Comparison of ENCODE assay signal across 33 cellular contexts in genomic region chr17:61206922-61207321, GRCh38.
"Had no signal": no experiment of that assay in that cellular context is flagged by ENCODE, and none has a peak within 500 bp of the region (broad histone marks: within the 10 kb centered on the region; RNA-seq: fewer than 3 reads in every experiment).

No MANE protein-coding gene starts in this region.

- DNase-seq: activated B cell treated with CpG ODN at 0.5 μM for 24 hours; activated CD4-positive, alpha-beta memory T cell treated with anti-CD3 and anti-CD28 coated beads for 36 hours; activated CD4-positive, alpha-beta T cell treated with anti-CD3 and anti-CD28 coated beads for 4 hours; activated CD4-positive, alpha-beta T cell treated with anti-CD3 and anti-CD28 coated beads, Interleukin-2, amount 10 ng/mL, durations not matched to agents 24 days and 14 days; activated CD4-positive, alpha-beta T cell treated with anti-CD3 and anti-CD28 coated beads, Interleukin-2, amount 50 U/mL, for 1 hour; activated CD4-positive, alpha-beta T cell treated with anti-CD3 and anti-CD28 coated beads, Interleukin-2, amount 50 U/mL, for 4 hours; activated CD4-positive, CD25-positive, alpha-beta regulatory T cell treated with anti-CD3 and anti-CD28 coated beads, Interleukin-2, amount 50 U/mL, for 72 hours; activated CD8-positive, alpha-beta memory T cell treated with anti-CD3 and anti-CD28 coated beads, Interleukin-2, amount 50 U/mL, for 4 hours; activated CD8-positive, alpha-beta T cell treated with anti-CD3 and anti-CD28 coated beads for 36 hours; activated effector memory CD4-positive, alpha-beta T cell treated with anti-CD3 and anti-CD28 coated beads, Interleukin-2, amount 50 U/mL, for 16 hours; activated gamma-delta T cell treated with Interleukin-2 at 50 U/mL for 16 hours; activated naive CD4-positive, alpha-beta T cell; activated naive CD4-positive, alpha-beta T cell treated with anti-CD3 and anti-CD28 coated beads for 36 hours; activated naive CD4-positive, alpha-beta T cell treated with anti-CD3 and anti-CD28 coated beads, Interleukin-2, amount 50 U/mL, for 16 hours; activated naive CD8-positive, alpha-beta T cell treated with anti-CD3 and anti-CD28 coated beads for 36 hours; activated T-cell treated with anti-CD3 and anti-CD28 coated beads for 4 hours; activated T-cell treated with anti-CD3 and anti-CD28 coated beads, Interleukin-2, amount 50 U/mL, for 1 hour; activated T-cell treated with anti-CD3 and anti-CD28 coated beads, Interleukin-2, amount 50 U/mL, for 4 hours; activated T-cell treated with anti-CD3 and anti-CD28 coated beads, Interleukin-2, amount 50 U/mL, for 72 hours; adrenal gland; amniotic stem cell; aorta; body of pancreas; brain microvascular endothelial cell; central memory CD4-positive, alpha-beta T cell; T-helper 2 cell; T-helper 9 cell had no signal

- H3K27ac ChIP-seq: adrenal gland, brain microvascular endothelial cell, breast epithelium had no signal

- H3K4me1 Mint-ChIP-seq: activated B cell treated with CpG ODN at 0.5 μM for 24 hours; activated naive CD8-positive, alpha-beta T cell treated with anti-CD3 and anti-CD28 coated beads for 36 hours; activated T-helper 17 cell treated with anti-CD3 and anti-CD28 coated beads, Interleukin-2, amount 50 U/mL, for 72 hours had no signal

- H3K9me3 Mint-ChIP-seq: activated B cell treated with CpG ODN at 0.5 μM for 24 hours; activated CD4-positive, alpha-beta memory T cell treated with anti-CD3 and anti-CD28 coated beads for 36 hours; activated CD8-positive, alpha-beta T cell treated with anti-CD3 and anti-CD28 coated beads for 36 hours; activated naive CD4-positive, alpha-beta T cell treated with anti-CD3 and anti-CD28 coated beads for 36 hours; activated naive CD4-positive, alpha-beta T cell treated with anti-CD3 and anti-CD28 coated beads, Interleukin-2, amount 50 U/mL, for 72 hours; activated naive CD8-positive, alpha-beta T cell treated with anti-CD3 and anti-CD28 coated beads for 36 hours; activated T-cell treated with anti-CD3 and anti-CD28 coated beads, Interleukin-2, amount 50 U/mL, for 4 hours; activated T-cell treated with anti-CD3 and anti-CD28 coated beads, Interleukin-2, amount 50 U/mL, for 72 hours; activated T-helper 1 cell treated with anti-CD3 and anti-CD28 coated beads, Interleukin-12 subunit alpha, Interleukin-12 subunit beta, Interleukin-2, Interleukin-4 antibody, amounts not matched to agents 30 ng/mL and 10 ng/mL and 1 ng/mL, durations not matched to agents 14 hours and 24 hours and 36 hours; activated T-helper 17 cell treated with anti-CD3 and anti-CD28 coated beads, Interleukin-2, amount 50 U/mL, for 72 hours; T-helper 1 cell treated with Interleukin-12 subunit alpha and Interleukin-12 subunit beta and Interleukin-4 antibody, amounts not matched to agents 30 μg/mL and 1 μg/mL, for 36 hours; T-helper 2 cell treated with Interferon-gamma antibody and Interleukin-4, amounts not matched to agents 5 μg/mL and 100 μg/mL, for 36 hours had no signal

- H3K4me3 Mint-ChIP-seq: activated B cell treated with CpG ODN at 0.5 μM for 24 hours; activated CD4-positive, alpha-beta memory T cell treated with anti-CD3 and anti-CD28 coated beads for 36 hours; activated CD4-positive, alpha-beta T cell treated with anti-CD3 and anti-CD28 coated beads, Interleukin-2, amount 10 ng/mL, durations not matched to agents 24 days and 14 days; activated CD8-positive, alpha-beta T cell treated with anti-CD3 and anti-CD28 coated beads for 36 hours; activated naive CD4-positive, alpha-beta T cell treated with anti-CD3 and anti-CD28 coated beads for 36 hours; activated naive CD8-positive, alpha-beta T cell treated with anti-CD3 and anti-CD28 coated beads for 36 hours; activated T-cell treated with anti-CD3 and anti-CD28 coated beads, Interleukin-2, amount 50 U/mL, for 4 hours; activated T-cell treated with anti-CD3 and anti-CD28 coated beads, Interleukin-2, amount 50 U/mL, for 72 hours; activated T-helper 1 cell treated with anti-CD3 and anti-CD28 coated beads, Interleukin-12 subunit alpha, Interleukin-12 subunit beta, Interleukin-2, Interleukin-4 antibody, amounts not matched to agents 30 ng/mL and 10 ng/mL and 1 ng/mL, durations not matched to agents 14 hours and 24 hours and 36 hours; activated T-helper 17 cell treated with anti-CD3 and anti-CD28 coated beads, Interleukin-2, amount 50 U/mL, for 72 hours; T-helper 1 cell treated with Interleukin-12 subunit alpha and Interleukin-12 subunit beta and Interleukin-4 antibody, amounts not matched to agents 30 μg/mL and 1 μg/mL, for 36 hours; T-helper 2 cell treated with Interferon-gamma antibody and Interleukin-4, amounts not matched to agents 5 μg/mL and 100 μg/mL, for 36 hours had no signal

- H3K4me3 ChIP-seq: adrenal gland, body of pancreas, breast epithelium had no signal

- H3K27ac Mint-ChIP-seq: activated B cell treated with CpG ODN at 0.5 μM for 24 hours; activated CD4-positive, alpha-beta memory T cell treated with anti-CD3 and anti-CD28 coated beads for 36 hours; activated CD4-positive, alpha-beta T cell treated with anti-CD3 and anti-CD28 coated beads, Interleukin-2, amount 10 ng/mL, durations not matched to agents 24 days and 14 days; activated CD8-positive, alpha-beta T cell treated with anti-CD3 and anti-CD28 coated beads for 36 hours; activated naive CD4-positive, alpha-beta T cell treated with anti-CD3 and anti-CD28 coated beads for 36 hours; activated naive CD4-positive, alpha-beta T cell treated with anti-CD3 and anti-CD28 coated beads, Interleukin-2, amount 50 U/mL, for 72 hours; activated naive CD8-positive, alpha-beta T cell treated with anti-CD3 and anti-CD28 coated beads for 36 hours; activated T-cell treated with anti-CD3 and anti-CD28 coated beads, Interleukin-2, amount 50 U/mL, for 72 hours; activated T-helper 1 cell treated with anti-CD3 and anti-CD28 coated beads, Interleukin-12 subunit alpha, Interleukin-12 subunit beta, Interleukin-2, Interleukin-4 antibody, amounts not matched to agents 30 ng/mL and 10 ng/mL and 1 ng/mL, durations not matched to agents 14 hours and 24 hours and 36 hours; activated T-helper 17 cell treated with anti-CD3 and anti-CD28 coated beads, Interleukin-2, amount 50 U/mL, for 72 hours; T-helper 1 cell treated with Interleukin-12 subunit alpha and Interleukin-12 subunit beta and Interleukin-4 antibody, amounts not matched to agents 30 μg/mL and 1 μg/mL, for 36 hours; T-helper 2 cell treated with Interferon-gamma antibody and Interleukin-4, amounts not matched to agents 5 μg/mL and 100 μg/mL, for 36 hours had no signal

- ATAC-seq: activated CD8-positive, alpha-beta T cell treated with anti-CD3 and anti-CD28 coated beads for 36 hours; activated naive CD4-positive, alpha-beta T cell treated with anti-CD3 and anti-CD28 coated beads, Interleukin-2, amount 50 U/mL, for 72 hours; activated T-cell treated with anti-CD3 and anti-CD28 coated beads, Interleukin-2, amount 50 U/mL, for 4 hours; activated T-cell treated with anti-CD3 and anti-CD28 coated beads, Interleukin-2, amount 50 U/mL, for 72 hours; activated T-helper 17 cell treated with anti-CD3 and anti-CD28 coated beads, Interleukin-2, amount 50 U/mL, for 72 hours; body of pancreas had no signal

- H3K27me3 Mint-ChIP-seq: activated B cell treated with CpG ODN at 0.5 μM for 24 hours; activated CD4-positive, alpha-beta memory T cell treated with anti-CD3 and anti-CD28 coated beads for 36 hours; activated CD8-positive, alpha-beta T cell treated with anti-CD3 and anti-CD28 coated beads for 36 hours; activated naive CD8-positive, alpha-beta T cell treated with anti-CD3 and anti-CD28 coated beads for 36 hours; activated T-helper 17 cell treated with anti-CD3 and anti-CD28 coated beads, Interleukin-2, amount 50 U/mL, for 72 hours had no signal

- H3K36me3 Mint-ChIP-seq: activated CD4-positive, alpha-beta memory T cell treated with anti-CD3 and anti-CD28 coated beads for 36 hours; activated naive CD8-positive, alpha-beta T cell treated with anti-CD3 and anti-CD28 coated beads for 36 hours had no signal

- H3K27me3 ChIP-seq: adrenal gland, body of pancreas, brain microvascular endothelial cell, breast epithelium had no signal

- H3K36me3 ChIP-seq: adrenal gland, brain microvascular endothelial cell, breast epithelium had no signal

- H3K4me1 ChIP-seq: breast epithelium had no signal

- H3K9me3 ChIP-seq: adrenal gland, body of pancreas, breast epithelium had no signal
